ENCODE assay signal across 28 cellular contexts in the genomic region with DNA sequence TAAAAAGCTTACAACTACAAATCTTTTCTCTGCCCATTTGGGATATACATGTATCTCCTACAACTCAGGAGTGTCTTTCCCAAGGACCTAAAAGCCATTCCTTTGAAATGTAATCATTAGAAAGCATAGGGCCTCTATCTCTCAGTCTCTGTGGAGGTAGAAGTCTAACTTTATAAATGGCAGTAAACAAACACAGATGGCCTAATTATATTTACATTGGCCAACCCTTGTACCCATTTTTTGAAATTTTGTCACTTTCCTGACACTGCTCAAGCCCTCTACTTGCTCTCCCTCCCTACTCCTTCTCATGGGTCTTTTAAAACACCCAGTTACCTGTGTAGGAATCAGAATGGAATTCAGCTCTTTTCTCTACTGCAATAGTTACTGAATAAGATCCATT.
"Had no signal": no experiment of that assay in that cellular context is flagged by ENCODE, and none has a peak within 500 bp of the region (broad histone marks: within the 10 kb centered on the region; RNA-seq: fewer than 3 reads in every experiment).

No MANE protein-coding gene starts in this region.

- H3K27ac ChIP-seq: neutrophil, pancreas, psoas muscle, skin epidermis, spleen, suprapubic skin, testis, tibial artery, transverse colon, upper lobe of right lung, uterus had no signal

- H3K36me3 ChIP-seq: neutrophil, pancreas, suprapubic skin, tibial artery, transverse colon, upper lobe of right lung, uterus had no signal

- H3K4me1 ChIP-seq: spleen, suprapubic skin, testis, transverse colon, upper lobe of right lung, uterus had no signal

- ATAC-seq: naive thymus-derived CD8-positive, alpha-beta T cell; natural killer cell treated with Interleukin-12 subunit alpha and Interleukin-12 subunit beta and Interleukin-15 and Interleukin-18, amount 100 ng/mL, for 72 hours; pancreas; psoas muscle; right cardiac atrium; sciatic nerve; stimulated activated memory B cell treated with anti-CD40 and anti-IgM and Interleukin-4, amounts not matched to agents 10 μg/mL and 1 μg/mL and 100 μg/mL, for 72 hours; stimulated activated naive CD8-positive, alpha-beta T cell treated with anti-CD3 and anti-CD28 coated beads, Interleukin-15, amount 100 ng/mL, for 72 hours; stimulated activated naive CD8-positive, alpha-beta T cell treated with anti-CD3 and anti-CD28 coated beads, Interleukin-15, Interleukin-2, amounts not matched to agents 100 U/mL and 50 U/mL, for 24 hours; upper lobe of right lung had no signal

- DNase-seq: naive thymus-derived CD8-positive, alpha-beta T cell; nephron progenitor cell; nucleus accumbens; pancreas; psoas muscle; right cardiac atrium; spleen; stimulated activated CD4-positive, alpha-beta T cell treated with anti-CD3 and anti-CD28 coated beads, Interleukin-12 subunit alpha, Interleukin-12 subunit beta, amount 100 ng/mL, for 4 hours; stimulated activated CD4-positive, alpha-beta T cell treated with anti-CD3 and anti-CD28 coated beads, Interleukin-1b, Interleukin-23, amount 100 ng/mL, for 48 hours; stimulated activated CD4-positive, alpha-beta T cell treated with anti-CD3 and anti-CD28 coated beads, Interleukin-4, amount 100 ng/mL, for 1 hour; stimulated activated CD4-positive, alpha-beta T cell treated with anti-CD3 and anti-CD28 coated beads, Interleukin-4, amount 100 ng/mL, for 4 hours; stimulated activated CD8-positive, alpha-beta memory T cell treated with anti-CD3 and anti-CD28 coated beads, Interleukin-4, amount 100 ng/mL, for 48 hours; stimulated activated naive CD4-positive, alpha-beta T cell; stimulated activated naive CD8-positive, alpha-beta T cell treated with anti-CD3 and anti-CD28 coated beads, Interleukin-15, amount 100 ng/mL, for 72 hours; stimulated activated naive CD8-positive, alpha-beta T cell treated with anti-CD3 and anti-CD28 coated beads, Interleukin-15, Interleukin-2, amounts not matched to agents 100 U/mL and 50 U/mL, for 24 hours; substantia nigra; testis; tibial artery; transverse colon; upper lobe of right lung; uterus had no signal

- H3K4me3 ChIP-seq: pancreas, psoas muscle, skin epidermis, smooth muscle cell, spleen, suprapubic skin, testis, tibial artery, transverse colon, upper lobe of right lung, uterus had no signal

- H3K9me3 ChIP-seq: pancreas, testis, uterus had no signal

- H3K4me2 ChIP-seq: smooth muscle cell had no signal

- H3K27me3 ChIP-seq: neutrophil, pancreas, spleen, suprapubic skin, testis, tibial artery, transverse colon, upper lobe of right lung, uterus had no signal
